Comparison of ENCODE assay signal across 19 cellular contexts in the genomic region with DNA sequence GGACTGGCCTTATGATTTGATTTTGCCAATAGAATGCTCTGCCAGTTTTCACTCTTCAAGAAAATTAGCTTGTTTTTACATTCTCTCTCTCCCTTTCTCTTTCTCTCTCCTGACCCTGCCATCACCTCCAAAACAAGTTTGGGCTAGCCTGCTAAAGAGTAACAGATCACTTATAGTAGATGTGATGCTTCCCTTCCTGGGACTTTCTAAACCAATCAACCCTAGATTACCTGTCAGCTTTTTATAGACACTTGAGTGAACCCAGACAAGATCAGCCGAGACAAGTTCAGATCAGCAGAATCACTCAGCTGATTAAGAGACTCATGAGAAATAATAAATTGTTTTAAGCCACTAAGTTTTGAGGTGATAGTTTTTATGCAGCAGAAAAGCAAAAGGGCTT.
A peak's percentile ranks its signal among the peaks of the same experiment; 100 is the strongest.
DNase-seq lines count a peak whose midpoint lies in the region; ATAC-seq, FAIRE-seq and TF ChIP-seq lines count a peak whose summit lies in the region.
"Had no signal": no experiment of that assay in that cellular context is flagged by ENCODE, and none has a peak within 500 bp of the region (broad histone marks: within the 10 kb centered on the region; RNA-seq: fewer than 3 reads in every experiment).

No MANE protein-coding gene starts in this region.

- no peak for FAIRE-seq in GM12878 (lab: Jason Lieb, UNC)
- FAIRE-seq: GM12891 had no signal

- H3K36me3 ChIP-seq in breast epithelium (no peaks in the 10 kb centered on the region), GM12878 (ENCODE audit: control insufficient read depth in 2 of 2, insufficient read depth in 2 of 2, low read length in 1 of 2) (no peaks in the 10 kb centered on the region), H7 (replicated peaks; ENCODE audit: control insufficient read depth, insufficient read depth, low read length) (no peaks in the 10 kb centered on the region)

- peaks cover 6% of the 10 kb centered on the region for H3K4me1 Mint-ChIP-seq in MCF 10A (ENCODE audit: insufficient read depth, unreplicated experiment)
- H3K4me1 Mint-ChIP-seq in neural crest cell = no peaks in the 10 kb centered on the region
- H3K4me1 Mint-ChIP-seq: B cell; CD4-positive, CD25-positive, alpha-beta regulatory T cell had no signal

- no peak overlapping the region for H3K4me3 Mint-ChIP-seq in MCF 10A (ENCODE audit: unreplicated experiment)
- H3K4me3 Mint-ChIP-seq in neural crest cell = no peak overlapping the region
- H3K4me3 Mint-ChIP-seq: B cell; CD4-positive, CD25-positive, alpha-beta regulatory T cell had no signal

- POLR2A ChIA-PET in MCF 10A (lab: Yijun Ruan, JAX) (interaction anchor here (0.6 to 1.6 kb wide), 7 partner anchors 9 to 1127 kb away, joined by 3 to 7 read pairs (median 3); no protein-coding TSS in a partner anchor), GM12878 (lab: Charles Lee) (no interaction called here)

- H3K27me3 Mint-ChIP-seq in MCF 10A (ENCODE audit: insufficient read depth, unreplicated experiment) (no peaks in the 10 kb centered on the region), neural crest cell (ENCODE audit: low read depth) (no peaks in the 10 kb centered on the region)
- H3K27me3 Mint-ChIP-seq: B cell; CD4-positive, CD25-positive, alpha-beta regulatory T cell had no signal

- H3K9me3 Mint-ChIP-seq in MCF 10A (ENCODE audit: unreplicated experiment) = peaks cover 15% of the 10 kb centered on the region
- peaks cover 23% of the 10 kb centered on the region for H3K9me3 Mint-ChIP-seq in neural crest cell

- TF ChIP-seq CTCF in MCF 10A (IDR thresholded peaks at IDR 0.05; ENCODE audit: unreplicated experiment) (no peak), breast epithelium (IDR thresholded peaks at IDR 0.05) (no peak), GM12878 (IDR thresholded peaks at IDR 0.05 in 2 of 3, conservative IDR thresholded peaks at IDR 0.05 in 1 of 3; ENCODE audit: control insufficient read depth in 2 of 3, extremely low read depth in 1 of 3, insufficient read depth in 1 of 3, low read depth in 3 of 3, low read length in 3 of 3) (no peak), neural crest cell (conservative IDR thresholded peaks at IDR 0.05) (no peak)

- no peak overlapping the region for H3K27ac ChIP-seq in breast epithelium
- H3K27ac ChIP-seq in GM12878 (ENCODE audit: control insufficient read depth, insufficient read depth) = no peak overlapping the region
- H3K27ac ChIP-seq: 22Rv1, PC-9 had no signal

- TF ChIP-seq POLR2A in breast epithelium (IDR thresholded peaks at IDR 0.05) (no peak), GM12878 (IDR thresholded peaks at IDR 0.05; ENCODE audit: low read depth, low read length) (no peak)

- no peak for TF ChIP-seq EP300 in GM12878 (IDR thresholded peaks at IDR 0.05; ENCODE audit: borderline replicate concordance in 1 of 2, control insufficient read depth in 1 of 2, low read depth in 2 of 2, low read length in 2 of 2)

- no peaks in the 10 kb centered on the region for H3K27me3 ChIP-seq in breast epithelium
- no peaks in the 10 kb centered on the region for H3K27me3 ChIP-seq in GM12878 (replicated peaks in 1 of 2; ENCODE audit: control insufficient read depth in 2 of 2, insufficient read depth in 2 of 2, low read length in 1 of 2)
- no peaks in the 10 kb centered on the region for H3K27me3 ChIP-seq in H7 (ENCODE audit: control insufficient read depth, insufficient read depth, low read length)

- H3K4me1 ChIP-seq in breast epithelium = no peaks in the 10 kb centered on the region
- H3K4me1 ChIP-seq in GM12878 (ENCODE audit: control insufficient read depth, insufficient read depth, low read length) = no peaks in the 10 kb centered on the region

- ATAC-seq in HG03432 (IDR thresholded peaks at IDR 0.05; ENCODE audit: unreplicated experiment) (peak; percentile 79), GM12878 (peak; percentile 34), GM21619 (IDR thresholded peaks at IDR 0.05; ENCODE audit: unreplicated experiment) (no peak)

- 15% methylated on average over 1 of the region's 1 CpG for WGBS in GM12878 (ENCODE audit: insufficient coverage, insufficient replicate concordance, low lambda C conversion rate, missing lambda C conversion rate)

- RAD21 ChIA-PET in GM12878 (lab: Charles Lee; ENCODE audit: unreplicated experiment) = no interaction called here

- DNase-seq in MCF 10A (ENCODE audit: unreplicated experiment) (peak; percentile 20), breast epithelium (ENCODE audit: low spot score in 2 of 2) (no peak), GM12878 (ENCODE audit: low read depth, low spot score) (no peak), neural crest cell (ENCODE audit: low read depth, low spot score) (no peak), NCI-H2196 treated with DMSO at 0.1 percent for 48 hours (lab: John Stamatoyannopoulos, UW; ENCODE audit: unreplicated experiment) (no peak), H7 (no peak)
- DNase-seq: Calu3; CD4-positive, CD25-positive, alpha-beta regulatory T cell; IMR-90; NCI-H1417 treated with DMSO at 0.1 percent for 48 hours; NCI-H2029; NCI-H510A; NCI-H774 had no signal

- BruUV-seq in MCF 10A (replicated peaks; lab: Mats Ljungman, UMichigan) (no TSS peak), GM12878 (replicated peaks; lab: Mats Ljungman, UMichigan) (no TSS peak)

- H3K9me3 ChIP-seq in breast epithelium (peaks cover 3 to 14% of the 10 kb centered on the region in 2 donors), GM12878 (replicated peaks; ENCODE audit: control insufficient read depth, insufficient read depth, low read length) (no peaks in the 10 kb centered on the region)

- H2AFZ ChIP-seq in GM12878 (ENCODE audit: control insufficient read depth, low read depth, low read length) = no peak overlapping the region
- H2AFZ ChIP-seq: PC-9 had no signal

- in situ Hi-C loops in GM12878 (cut with MboI) = no loop called here

- intact Hi-C loops in MCF 10A (cut with micrococcal nuclease) = no loop called here
- intact Hi-C loops in breast epithelium (cut with DNase I; ENCODE audit: low total_unique reads) = no loop called here
- intact Hi-C loops in GM12878 (cut with micrococcal nuclease; ENCODE audit: unreplicated experiment) = no loop called here

- TF ChIP-seq RAD21 in GM12878 (IDR thresholded peaks at IDR 0.05; ENCODE audit: insufficient read depth, low read depth, low read length) = no peak

- H4K20me1 ChIP-seq in GM12878 (ENCODE audit: control insufficient read depth, insufficient read depth) = no peaks in the 10 kb centered on the region

- H3K27ac Mint-ChIP-seq in MCF 10A (ENCODE audit: low read depth, unreplicated experiment) (no peak overlapping the region), neural crest cell (ENCODE audit: unreplicated experiment) (peak overlapping the region; percentile 32)
- H3K27ac Mint-ChIP-seq: B cell; CD4-positive, CD25-positive, alpha-beta regulatory T cell had no signal

- H3K4me2 ChIP-seq in GM12878 (ENCODE audit: control insufficient read depth, insufficient read depth) = no peak overlapping the region
- H3K4me2 ChIP-seq: PC-9 had no signal

- H3K4me3 ChIP-seq in breast epithelium = no peak overlapping the region
- H3K4me3 ChIP-seq in GM12878 = no peak overlapping the region
- H3K4me3 ChIP-seq in H7 (ENCODE audit: insufficient read depth, low read depth, low read length) = no peak overlapping the region
- H3K4me3 ChIP-seq: PC-9 had no signal

- SMC1A ChIA-PET in GM12878 (lab: Charles Lee; ENCODE audit: uncharacterized antibody, unreplicated experiment) = interaction anchor here (1.2 kb wide), 1 partner anchor 22 kb away, joined by 3 read pairs; no protein-coding TSS in a partner anchor

- no peaks in the 10 kb centered on the region for H3K79me2 ChIP-seq in GM12878 (ENCODE audit: control insufficient read depth, insufficient read depth, low read length)

- H3K9ac ChIP-seq in GM12878 (ENCODE audit: control insufficient read depth, insufficient read depth, low read length) = no peak overlapping the region

- no peaks in the 10 kb centered on the region for H3K36me3 Mint-ChIP-seq in MCF 10A (ENCODE audit: insufficient read depth, unreplicated experiment)
- H3K36me3 Mint-ChIP-seq in neural crest cell (ENCODE audit: low read depth) = peaks cover 3% of the 10 kb centered on the region
- H3K36me3 Mint-ChIP-seq: CD4-positive, CD25-positive, alpha-beta regulatory T cell had no signal

- CTCF ChIA-PET in MCF 10A (lab: Yijun Ruan, JAX) = interaction anchor here (1.2 kb wide), 2 partner anchors 11 to 34 kb away, joined by 4 read pairs; no protein-coding TSS in a partner anchor
- CTCF ChIA-PET in GM12878 (lab: Yijun Ruan, JAX) = interaction anchor here (0.6 kb wide), 1 partner anchor 12 kb away, joined by 3 read pairs; no protein-coding TSS in a partner anchor

TF ChIP-seq in GM12878, 131 proteins besides CTCF, POLR2A, EP300 and RAD21:
- no peak for TF ChIP-seq ETV6 (conservative IDR thresholded peaks at IDR 0.05 in 1 of 2, IDR thresholded peaks at IDR 0.05 in 1 of 2; ENCODE audit: borderline replicate concordance in 1 of 2, low read depth in 1 of 2)
- TF ChIP-seq, protein P1, sequence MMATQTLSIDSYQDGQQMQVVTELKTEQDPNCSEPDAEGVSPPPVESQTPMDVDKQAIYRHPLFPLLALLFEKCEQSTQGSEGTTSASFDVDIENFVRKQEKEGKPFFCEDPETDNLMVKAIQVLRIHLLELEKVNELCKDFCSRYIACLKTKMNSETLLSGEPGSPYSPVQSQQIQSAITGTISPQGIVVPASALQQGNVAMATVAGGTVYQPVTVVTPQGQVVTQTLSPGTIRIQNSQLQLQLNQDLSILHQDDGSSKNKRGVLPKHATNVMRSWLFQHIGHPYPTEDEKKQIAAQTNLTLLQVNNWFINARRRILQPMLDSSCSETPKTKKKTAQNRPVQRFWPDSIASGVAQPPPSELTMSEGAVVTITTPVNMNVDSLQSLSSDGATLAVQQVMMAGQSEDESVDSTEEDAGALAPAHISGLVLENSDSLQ (IDR thresholded peaks at IDR 0.05) = 0 out of 2 replicates have a peak, but pooled peaks have one; percentile 9
TF ChIP-seq in GM12878: peak in this region for 1.
